In the genomic region with DNA sequence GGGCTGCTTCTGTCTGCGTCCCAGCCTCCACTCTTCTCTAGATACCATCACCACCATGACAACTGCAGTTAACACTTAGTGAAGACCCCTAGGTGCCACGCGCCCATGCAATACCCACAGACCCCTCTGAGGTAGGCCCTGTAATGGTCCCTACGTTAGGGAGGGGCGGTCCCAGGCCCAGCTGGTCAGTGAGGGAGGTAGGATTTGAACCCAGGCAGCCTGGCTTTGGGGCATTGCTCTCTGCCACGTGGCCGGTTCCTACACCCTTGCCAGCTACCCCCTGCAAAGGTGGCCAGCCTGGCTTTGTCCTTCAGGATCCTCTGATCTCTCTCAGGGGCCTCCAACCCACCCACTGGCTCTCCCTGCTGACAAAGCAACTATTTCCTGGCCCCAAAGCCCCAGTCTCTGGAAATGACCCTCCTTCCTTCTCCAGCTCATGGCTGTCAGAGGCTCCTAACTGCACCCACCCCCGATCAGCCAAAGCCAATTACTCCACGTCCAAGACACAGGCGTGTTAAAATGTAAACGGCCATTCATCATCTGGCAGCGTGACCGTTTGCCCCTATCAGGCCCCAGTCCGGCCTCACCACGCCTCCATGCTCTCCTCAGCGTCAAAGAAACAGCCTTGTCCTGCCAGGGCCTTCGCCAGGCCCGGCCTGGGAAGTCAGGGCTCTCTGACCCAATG, we compare ENCODE assay signal across 16 cellular contexts. TPM values are rescaled to one million over a fixed set of nuclear protein-coding genes. Genes with fewer than 3 reads are reported as not detected.
A peak's percentile ranks its signal among the peaks of the same experiment; 100 is the strongest.
DNase-seq lines count a peak whose midpoint lies in the region; ATAC-seq, FAIRE-seq and TF ChIP-seq lines count a peak whose summit lies in the region.
"Had no signal": no experiment of that assay in that cellular context is flagged by ENCODE, and none has a peak within 500 bp of the region (broad histone marks: within the 10 kb centered on the region; RNA-seq: fewer than 3 reads in every experiment).

No MANE protein-coding gene starts in this region.

- H3K14ac ChIP-seq in IMR-90 (replicated peaks; ENCODE audit: low read depth, low read length), result no peak overlapping the region

- intact Hi-C loops in IMR-90 (cut with micrococcal nuclease), result no loop called here
- intact Hi-C loops in adrenal gland (cut with DNase I), result no loop called here
- intact Hi-C loops in HepG2 (cut with micrococcal nuclease; ENCODE audit: unreplicated experiment), result no loop called here
- intact Hi-C loops in sigmoid colon (cut with DNase I), result no loop called here

- H3K9me3 ChIP-seq in IMR-90 (ENCODE audit: control insufficient read depth, insufficient read depth, low read length), result no peaks in the 10 kb centered on the region
- no peaks in the 10 kb centered on the region for H3K9me3 ChIP-seq in adrenal gland (replicated peaks in 1 of 3)
- no peaks in the 10 kb centered on the region for H3K9me3 ChIP-seq in HepG2 (ENCODE audit: low read length)
- no peaks in the 10 kb centered on the region for H3K9me3 ChIP-seq in sigmoid colon

- H3K9ac ChIP-seq in IMR-90 (ENCODE audit: low read depth, low read length) (no peak overlapping the region), HepG2 (ENCODE audit: insufficient read depth, low read depth, low read length) (no peak overlapping the region)
- H3K9ac ChIP-seq: GM23248 had no signal

- H3K27ac ChIP-seq in IMR-90 (ENCODE audit: insufficient read depth, low read length) (no peak overlapping the region), adrenal gland (peak overlapping the region in 2 of 5 donors; percentile 10 to 78), HepG2 (ENCODE audit: extremely low read length, insufficient read depth, low read length) (no peak overlapping the region), sigmoid colon (peak overlapping the region in 3 of 4 donors; percentile 1 to 49 (median 45)), foreskin keratinocyte (no peak overlapping the region)
- H3K27ac ChIP-seq: GM23248 had no signal

- in situ Hi-C loops in IMR-90 (cut with MboI; ENCODE audit: low sequenced_read_pairs) (no loop called here), HepG2 (cut with HindIII; ENCODE audit: extremely low pct_ligation_motif_present, low pct_unique_long_range_greater_than_20kb) (no loop called here)

- H4K8ac ChIP-seq in IMR-90 (ENCODE audit: low read depth in 2 of 2, low read length in 2 of 2), result no peak overlapping the region; a peak in 1 of 4 replicates

- no peak overlapping the region for H2BK20ac ChIP-seq in IMR-90 (ENCODE audit: low read depth, low read length)

- DNase-seq in IMR-90, result no peak
- peak in 5 of 7 donors; percentile 34 to 76 (median 52) for DNase-seq in adrenal gland
- peak; percentile 62 for DNase-seq in HepG2 (ENCODE audit: low spot score)
- peak; percentile 78 for DNase-seq in sigmoid colon
- no peak for DNase-seq in NCI-H524 treated with DMSO at 0.1 percent for 48 hours (lab: John Stamatoyannopoulos, UW)
- DNase-seq in foreskin keratinocyte, result no peak
- DNase-seq: activated CD4-positive, alpha-beta T cell treated with anti-CD3 and anti-CD28 coated beads for 48 hours; aorta; GM23248; NCI-H187 treated with DMSO at 0.1 percent for 48 hours; NCI-H446 treated with DMSO at 0.1 percent for 48 hours; retina; T-helper 9 cell had no signal

- TF ChIP-seq EP300 in HepG2 (IDR thresholded peaks at IDR 0.05; ENCODE audit: low read depth in 2 of 2, low read length in 2 of 2), result no peak
- TF ChIP-seq EP300 in HepG2 (CRISPR knock-in tag; IDR thresholded peaks at IDR 0.05; ENCODE audit: borderline replicate concordance), result no peak
- TF ChIP-seq EP300 in sigmoid colon (IDR thresholded peaks at IDR 0.05), result no peak

- TF ChIP-seq POLR2A in IMR-90 (IDR thresholded peaks at IDR 0.05; ENCODE audit: low read depth, low read length) (no peak), adrenal gland (IDR thresholded peaks at IDR 0.05) (no peak), HepG2 (IDR thresholded peaks at IDR 0.05; ENCODE audit: insufficient read depth in 1 of 2, low read depth in 2 of 2, low read length in 2 of 2) (no peak), sigmoid colon (IDR thresholded peaks at IDR 0.05) (peak in 1 of 2 donors; percentile 2)

- TF ChIP-seq RAD21 in IMR-90 (IDR thresholded peaks at IDR 0.05; ENCODE audit: low read length) (no peak), HepG2 (CRISPR knock-in tag; IDR thresholded peaks at IDR 0.05) (no peak)

- WGBS in IMR-90 (ENCODE audit: extremely low coverage in 2 of 2, insufficient read length in 1 of 2), 2 experiments, result 40% methylated on average over 10 of the region's 18 CpGs; no CpG with 5 or more reads in 1 of the 2 experiments
- 73 to 92% (median 83%) methylated on average over 16 to 18 of the region's 18 CpGs for WGBS in adrenal gland, 4 donors
- WGBS in HepG2 (ENCODE audit: low lambda C conversion rate), result 38% methylated on average over 18 of the region's 18 CpGs
- WGBS in sigmoid colon, 2 donors, result 56 to 72% methylated on average over 18 of the region's 18 CpGs

- no peak overlapping the region; the same call in 1 of the 2 replicates for H4K91ac ChIP-seq in IMR-90 (ENCODE audit: insufficient read depth, low read depth, low read length)

- peak; percentile 23 for FAIRE-seq in HepG2 (lab: Jason Lieb, UNC)

- no peak overlapping the region for H3K23ac ChIP-seq in IMR-90 (ENCODE audit: low read depth, low read length)

- H3K27me3 ChIP-seq in IMR-90 (ENCODE audit: control insufficient read depth, insufficient read depth, low read length), result no peaks in the 10 kb centered on the region
- no peaks in the 10 kb centered on the region for H3K27me3 ChIP-seq in adrenal gland
- H3K27me3 ChIP-seq in HepG2 (ENCODE audit: control insufficient read depth in 1 of 2, insufficient read depth in 2 of 2, low read length in 2 of 2), result no peaks in the 10 kb centered on the region
- H3K27me3 ChIP-seq in sigmoid colon, result no peaks in the 10 kb centered on the region
- H3K27me3 ChIP-seq in foreskin keratinocyte, result no peaks in the 10 kb centered on the region

- H3K36me3 ChIP-seq in IMR-90 (ENCODE audit: control insufficient read depth, insufficient read depth, low read length) (no peaks in the 10 kb centered on the region), adrenal gland (replicated peaks in 1 of 2) (no peaks in the 10 kb centered on the region), HepG2 (replicated peaks in 1 of 2; ENCODE audit: control insufficient read depth in 1 of 2, insufficient read depth in 2 of 2, low read length in 2 of 2) (no peaks in the 10 kb centered on the region), sigmoid colon (no peaks in the 10 kb centered on the region)

- H3K4me3 ChIP-seq in IMR-90 (ENCODE audit: insufficient read depth, low read depth, low read length) (no peak overlapping the region), adrenal gland (no peak overlapping the region), HepG2 (replicated peaks in 1 of 3; ENCODE audit: insufficient read depth in 1 of 3, low read depth in 2 of 3, low read length in 3 of 3) (peak overlapping the region in 1 of 3 experiments; percentile 27; a peak in 1 of 6 replicates), sigmoid colon (no peak overlapping the region)
- H3K4me3 ChIP-seq: GM23248 had no signal

- H3K79me2 ChIP-seq in HepG2 (ENCODE audit: insufficient read depth, low read length), result no peaks in the 10 kb centered on the region

- POLR2A ChIA-PET in IMR-90 (lab: Charles Lee; ENCODE audit: unreplicated experiment) (no interaction called here), HepG2 (lab: Yijun Ruan, JAX) (interaction anchor here (0.8 to 1.6 kb wide), 2 partner anchors 12 to 71 kb away, joined by 3 to 5 read pairs; no protein-coding TSS in a partner anchor)

- H4K20me1 ChIP-seq in IMR-90 (ENCODE audit: insufficient read depth, low read length), result no peaks in the 10 kb centered on the region
- H4K20me1 ChIP-seq in HepG2 (ENCODE audit: insufficient read depth, low read length), result no peaks in the 10 kb centered on the region

- no peak for ATAC-seq in IMR-90 (ENCODE audit: low read depth)
- ATAC-seq in HepG2, result peak; percentile 34
- ATAC-seq in GM19467 (IDR thresholded peaks at IDR 0.05; ENCODE audit: unreplicated experiment), result no peak
- no peak for ATAC-seq in foreskin keratinocyte
- ATAC-seq in GM19463 (IDR thresholded peaks at IDR 0.05; ENCODE audit: unreplicated experiment), result no peak
- ATAC-seq: natural killer cell treated with Interleukin-12 subunit alpha and Interleukin-12 subunit beta and Interleukin-15 and Interleukin-18, amount 100 ng/mL, for 72 hours had no signal

- H2BK120ac ChIP-seq in IMR-90 (ENCODE audit: low read depth, low read length), result no peak overlapping the region

- no peak overlapping the region; the same call in 1 of the 2 replicates for H3K4ac ChIP-seq in IMR-90 (ENCODE audit: low read depth, low read length)

- H3K4me1 ChIP-seq in IMR-90 (ENCODE audit: control insufficient read depth, insufficient read depth, low read length) (peaks cover 9% of the 10 kb centered on the region), adrenal gland (replicated peaks in 1 of 2) (peaks cover 3 to 13% of the 10 kb centered on the region in 2 donors), HepG2 (ENCODE audit: insufficient read depth, low read length) (peaks cover 81% of the 10 kb centered on the region), sigmoid colon (peaks cover 0 to 17% (median 13%) of the 10 kb centered on the region in 4 donors), foreskin keratinocyte (peaks cover 2% of the 10 kb centered on the region)

- no peak overlapping the region for H3K4me2 ChIP-seq in IMR-90 (ENCODE audit: low read depth, low read length)
- H3K4me2 ChIP-seq in HepG2 (ENCODE audit: low read depth, low read length), result peak overlapping the region; percentile 61

- H2AK9ac ChIP-seq in IMR-90 (replicated peaks; ENCODE audit: low read depth, low read length, poor library complexity), result no peak overlapping the region

- H2AFZ ChIP-seq in IMR-90 (replicated peaks; ENCODE audit: low read length, poor library complexity) (peak overlapping the region; percentile 46), HepG2 (ENCODE audit: low read length) (no peak overlapping the region)
- H2AFZ ChIP-seq: GM23248 had no signal

- no peak overlapping the region for H2BK5ac ChIP-seq in IMR-90 (ENCODE audit: low read depth, low read length, poor library complexity, severe bottlenecking)

- H2AK5ac ChIP-seq in IMR-90 (ENCODE audit: low read depth, low read length), result no peak overlapping the region

- no peak overlapping the region for H3K18ac ChIP-seq in IMR-90 (ENCODE audit: low read depth, low read length)

- H4K5ac ChIP-seq in IMR-90 (ENCODE audit: low read depth, low read length), result no peak overlapping the region

- dilution Hi-C loops in IMR-90 (cut with HindIII; ENCODE audit: low sequenced_read_pairs, unreplicated experiment), result no loop called here

- H2BK15ac ChIP-seq in IMR-90 (ENCODE audit: low read depth, low read length), result no peak overlapping the region

- H3K9me1 ChIP-seq in IMR-90 (ENCODE audit: insufficient read depth, low read length), result peaks cover 11% of the 10 kb centered on the region

- TF ChIP-seq CTCF in IMR-90 (conservative IDR thresholded peaks at IDR 0.05; ENCODE audit: low read depth, low read length) (no peak), adrenal gland (IDR thresholded peaks at IDR 0.05) (no peak), HepG2 (CRISPR knock-in tag; IDR thresholded peaks at IDR 0.05) (no peak), sigmoid colon (IDR thresholded peaks at IDR 0.05) (no peak), foreskin keratinocyte (conservative IDR thresholded peaks at IDR 0.05) (no peak)

- CTCF ChIA-PET in IMR-90 (lab: Yijun Ruan, JAX) (no interaction called here), HepG2 (lab: Yijun Ruan, JAX; ENCODE audit: low intra/inter-chr PET ratio, low total read pairs) (no interaction called here)

- H3K79me1 ChIP-seq in IMR-90 (ENCODE audit: low read depth in 1 of 2, low read length in 2 of 2), result peaks cover 0 to 5% of the 10 kb centered on the region in 2 experiments; a peak in 1 of 4 replicates

- no peak overlapping the region for H3K56ac ChIP-seq in IMR-90 (ENCODE audit: extremely low read depth, insufficient read depth, low read length)

- BruUV-seq in IMR-90 (replicated peaks; lab: Mats Ljungman, UMichigan), result no TSS peak
- no TSS peak for BruUV-seq in HepG2 (replicated peaks; lab: Mats Ljungman, UMichigan)

RNA-seq across cellular contexts. Expression of a gene that starts 18.1 kb away (rescaled TPM):
- 0.28 and 0.54 TPM in 2 replicates for total RNA-seq in IMR-90 (2012; rRNA removed)
- 1.7 TPM in 2 replicates for polyA plus RNA-seq in IMR-90 (2012; rRNA removed)
- 0.28 and 0.71 TPM in 2 replicates for polyA plus RNA-seq in IMR-90 (2012; cell fraction: cytosol; rRNA removed)
- polyA plus RNA-seq in IMR-90 (2012; cell fraction: nucleus; rRNA removed; ENCODE audit: low replicate concordance), result 11.7 and 15.4 TPM in 2 replicates
- total RNA-seq in adrenal gland, result 10 to 100 TPM; 10.6 to 69.9 (median 23.7) TPM
- polyA plus RNA-seq in adrenal gland, result 100 to 1,000 TPM in 1 of 3 donors, 10 to 100 TPM in 1, 1 to 10 TPM in 1; 3.4 to 135 (median 37.7) TPM
- not detected in 2 replicates for total RNA-seq in HepG2 (2016; rRNA removed; fragmentation: Illumina TruSeq; extraction: Trizol)
- total RNA-seq in HepG2 (2016; cell fraction: cytosol; rRNA removed; fragmentation: Illumina TruSeq; extraction: Trizol; ENCODE audit: low read depth), result not detected in 2 replicates
- not detected in 2 replicates for total RNA-seq in HepG2 (2016; cell fraction: insoluble cytoplasmic fraction; rRNA removed; fragmentation: Illumina TruSeq; extraction: Trizol)
- total RNA-seq in HepG2 (2016; cell fraction: membrane; rRNA removed; fragmentation: Illumina TruSeq; extraction: Trizol), result not detected in 2 replicates
- total RNA-seq in HepG2 (2016; cell fraction: nucleus; rRNA removed; fragmentation: Illumina TruSeq; extraction: Trizol), result not detected in 2 replicates
- 0.18 and 0.26 TPM in 2 replicates for polyA plus RNA-seq in HepG2 (2011; rRNA removed)
- polyA plus RNA-seq in HepG2 (2011; cell fraction: cytosol; rRNA removed), result 0.05 TPM in 2 replicates
- 1.9 and 2.1 TPM in 2 replicates for polyA plus RNA-seq in HepG2 (2011; cell fraction: nucleus; rRNA removed)
- 0.11 and 0.36 TPM in 2 replicates for polyA plus RNA-seq in HepG2 (2012)
- polyA plus RNA-seq in HepG2 (2016; cell fraction: cytosol; fragmentation: Illumina TruSeq; extraction: Trizol; ENCODE audit: low read depth), result not detected in 2 replicates
- polyA plus RNA-seq in HepG2 (2016; cell fraction: insoluble cytoplasmic fraction; fragmentation: Illumina TruSeq; extraction: Trizol; ENCODE audit: low read depth), result not detected in 2 replicates
- not detected in 2 replicates for polyA plus RNA-seq in HepG2 (2016; cell fraction: membrane; fragmentation: Illumina TruSeq; extraction: Trizol; ENCODE audit: low read depth)
- 0.13 TPM in 1 of 2 replicates, not detected in the other for polyA plus RNA-seq in HepG2 (2016; cell fraction: nucleus; fragmentation: Illumina TruSeq; extraction: Trizol; ENCODE audit: insufficient read depth, low read depth)
- 0.42 TPM in 1 of 2 replicates, not detected in the other for polyA minus RNA-seq in HepG2 (2011; rRNA and poly(A)+ RNA removed; ENCODE audit: low replicate concordance)
- polyA minus RNA-seq in HepG2 (2011; cell fraction: cytosol; rRNA and poly(A)+ RNA removed), result not detected in 2 replicates
- 0.37 and 0.52 TPM in 2 replicates for polyA minus RNA-seq in HepG2 (2011; cell fraction: nucleus; rRNA and poly(A)+ RNA removed)
- 10 to 100 TPM in 3 of 4 donors, 1 to 10 TPM in 1; 9.4 to 28.0 (median 15.1) TPM for total RNA-seq in sigmoid colon
- polyA plus RNA-seq in sigmoid colon, result 1 to 10 TPM in 2 of 3 donors, under 1 TPM in 1; 0.92 to 7.8 (median 4.8) TPM
- 0.07 TPM in 2 replicates for total RNA-seq in foreskin keratinocyte
- polyA plus RNA-seq in foreskin keratinocyte, result 0.06 TPM in 2 replicates
- total RNA-seq: GM23248; natural killer cell treated with Interleukin-12 subunit alpha and Interleukin-12 subunit beta and Interleukin-15 and Interleukin-18, amount 100 ng/mL, for 72 hours had no signal

RNA-seq across cellular contexts. Expression of a gene that starts 58.1 kb away (rescaled TPM):
- 0.90 and 1.4 TPM in 2 replicates for total RNA-seq in IMR-90 (2012; rRNA removed)
- polyA plus RNA-seq in IMR-90 (2012; rRNA removed), result 0.14 and 0.17 TPM in 2 replicates
- polyA plus RNA-seq in IMR-90 (2012; cell fraction: cytosol; rRNA removed), result 0.05 and 0.08 TPM in 2 replicates
- polyA plus RNA-seq in IMR-90 (2012; cell fraction: nucleus; rRNA removed; ENCODE audit: low replicate concordance), result 0.07 and 0.25 TPM in 2 replicates
- total RNA-seq in adrenal gland, result 10 to 100 TPM in 1 of 8 donors, 1 to 10 TPM in 7; 4.6 to 10.8 (median 6.5) TPM
- polyA plus RNA-seq in adrenal gland, result 1 to 10 TPM; 1.1 to 2.4 (median 1.5) TPM
- 22.2 and 26.6 TPM in 2 replicates for total RNA-seq in HepG2 (2016; rRNA removed; fragmentation: Illumina TruSeq; extraction: Trizol)
- 1.9 TPM in 2 replicates for total RNA-seq in HepG2 (2016; cell fraction: cytosol; rRNA removed; fragmentation: Illumina TruSeq; extraction: Trizol; ENCODE audit: low read depth)
- total RNA-seq in HepG2 (2016; cell fraction: insoluble cytoplasmic fraction; rRNA removed; fragmentation: Illumina TruSeq; extraction: Trizol), result 21.4 and 26.1 TPM in 2 replicates
- 10.5 and 11.8 TPM in 2 replicates for total RNA-seq in HepG2 (2016; cell fraction: membrane; rRNA removed; fragmentation: Illumina TruSeq; extraction: Trizol)
- total RNA-seq in HepG2 (2016; cell fraction: nucleus; rRNA removed; fragmentation: Illumina TruSeq; extraction: Trizol), result 12.5 and 14.9 TPM in 2 replicates
- polyA plus RNA-seq in HepG2 (2011; rRNA removed), result 6.0 and 6.9 TPM in 2 replicates
- polyA plus RNA-seq in HepG2 (2011; cell fraction: cytosol; rRNA removed), result 2.8 and 4.1 TPM in 2 replicates
- polyA plus RNA-seq in HepG2 (2011; cell fraction: nucleus; rRNA removed), result 2.6 and 3.1 TPM in 2 replicates
- 4.6 and 4.9 TPM in 2 replicates for polyA plus RNA-seq in HepG2 (2012)
- 0.35 and 0.57 TPM in 2 replicates for polyA plus RNA-seq in HepG2 (2016; cell fraction: cytosol; fragmentation: Illumina TruSeq; extraction: Trizol; ENCODE audit: low read depth)
- polyA plus RNA-seq in HepG2 (2016; cell fraction: insoluble cytoplasmic fraction; fragmentation: Illumina TruSeq; extraction: Trizol; ENCODE audit: low read depth), result 8.8 and 9.1 TPM in 2 replicates
- polyA plus RNA-seq in HepG2 (2016; cell fraction: membrane; fragmentation: Illumina TruSeq; extraction: Trizol; ENCODE audit: low read depth), result 2.6 and 2.7 TPM in 2 replicates
- 13.0 and 13.3 TPM in 2 replicates for polyA plus RNA-seq in HepG2 (2016; cell fraction: nucleus; fragmentation: Illumina TruSeq; extraction: Trizol; ENCODE audit: insufficient read depth, low read depth)
- 3.1 and 8.3 TPM in 2 replicates for polyA minus RNA-seq in HepG2 (2011; rRNA and poly(A)+ RNA removed; ENCODE audit: low replicate concordance)
- polyA minus RNA-seq in HepG2 (2011; cell fraction: cytosol; rRNA and poly(A)+ RNA removed), result 22.0 and 24.4 TPM in 2 replicates
- 10.6 and 14.4 TPM in 2 replicates for polyA minus RNA-seq in HepG2 (2011; cell fraction: nucleus; rRNA and poly(A)+ RNA removed)
- 1 to 10 TPM in 2 of 4 donors, under 1 TPM in 2; 0.83 to 1.8 (median 1.2) TPM for total RNA-seq in sigmoid colon
- polyA plus RNA-seq in sigmoid colon, result 1 to 10 TPM; 2.4 to 5.1 (median 3.0) TPM
- total RNA-seq in foreskin keratinocyte, result 4.3 and 5.2 TPM in 2 replicates
- 1.0 and 1.1 TPM in 2 replicates for polyA plus RNA-seq in foreskin keratinocyte
- total RNA-seq: GM23248 had no signal

Comparison
In these comparisons a context has a peak if more than half of its experiments do, and no peak if none do; other contexts are left out.
1. DNase-seq: peak in adrenal gland (5 of 7), HepG2 (single experiment) and sigmoid colon (single experiment); none in IMR-90 (single experiment), NCI-H524 treated with DMSO at 0.1 percent for 48 hours (single experiment) and foreskin keratinocyte (0 of 2).
2. H3K27ac ChIP-seq: peak in sigmoid colon (3 of 4); none in IMR-90 (single experiment), HepG2 (single experiment) and foreskin keratinocyte (single experiment).